In genomic region chr6:151451417-151451949, GRCh38 we compare ENCODE assay signal across 8 cellular contexts. TPM values are rescaled to one million over a fixed set of nuclear protein-coding genes. Genes with fewer than 3 reads are reported as not detected.
DNase-seq lines count a peak whose midpoint lies in the region; ATAC-seq and TF ChIP-seq lines count a peak whose summit lies in the region.

No MANE protein-coding gene starts in this region.

- no peaks in the 10 kb centered on the region for H3K27me3 ChIP-seq in kidney epithelial cell (ENCODE audit: control insufficient read depth, insufficient read depth, low read length)
- no peaks in the 10 kb centered on the region for H3K27me3 ChIP-seq in thoracic aorta (replicated peaks; ENCODE audit: insufficient read depth)

- H3K27ac ChIP-seq in thoracic aorta, result peak overlapping the region; percentile 61 to 79

- H3K4me3 ChIP-seq in kidney epithelial cell (ENCODE audit: low read depth, low read length) (peak overlapping the region; percentile 95), thoracic aorta (peak overlapping the region; percentile 100)

- H3K4me1 Mint-ChIP-seq in activated CD4-positive, alpha-beta T cell treated with anti-CD3 and anti-CD28 coated beads, Interleukin-2, amount 10 ng/mL, durations not matched to agents 24 days and 14 days, result peaks cover 38% of the 10 kb centered on the region

- H3K4me1 ChIP-seq in thoracic aorta (ENCODE audit: control insufficient read depth in 1 of 2, low read depth in 2 of 2), result peaks cover 25 to 33% of the 10 kb centered on the region in 2 donors

- H3K9me3 Mint-ChIP-seq in activated CD4-positive, alpha-beta T cell treated with anti-CD3 and anti-CD28 coated beads, Interleukin-2, amount 10 ng/mL, durations not matched to agents 24 days and 14 days, result peaks cover 4% of the 10 kb centered on the region
- no peaks in the 10 kb centered on the region for H3K9me3 Mint-ChIP-seq in activated naive CD4-positive, alpha-beta T cell treated with anti-CD3 and anti-CD28 coated beads, Interleukin-2, amount 50 U/mL, for 72 hours

- DNase-seq in activated CD4-positive, alpha-beta T cell treated with anti-CD3 and anti-CD28 coated beads, Interleukin-2, amount 10 ng/mL, durations not matched to agents 24 days and 14 days, result no peak
- DNase-seq in activated CD4-positive, alpha-beta T cell treated with anti-CD3 and anti-CD28 coated beads, Interleukin-2, amount 50 U/mL, for 4 hours, result no peak
- no peak for DNase-seq in activated naive CD4-positive, alpha-beta T cell treated with anti-CD3 and anti-CD28 coated beads, Interleukin-2, amount 50 U/mL, for 72 hours (ENCODE audit: low spot score in 2 of 2)
- DNase-seq in kidney epithelial cell (ENCODE audit: low read depth) (no peak), thoracic aorta (ENCODE audit: low spot score) (no peak), dedifferentiated amniotic fluid mesenchymal stem cell (ENCODE audit: extremely low spot score) (no peak), NCI-H2227 (lab: John Stamatoyannopoulos, UW; ENCODE audit: unreplicated experiment) (no peak)

- H3K4me3 Mint-ChIP-seq in activated CD4-positive, alpha-beta T cell treated with anti-CD3 and anti-CD28 coated beads, Interleukin-2, amount 10 ng/mL, durations not matched to agents 24 days and 14 days, result peak overlapping the region; percentile 97

- H3K36me3 ChIP-seq in kidney epithelial cell (ENCODE audit: control insufficient read depth, insufficient read depth, low read length), result no peaks in the 10 kb centered on the region
- no peaks in the 10 kb centered on the region for H3K36me3 ChIP-seq in thoracic aorta

- TF ChIP-seq CTCF in kidney epithelial cell (IDR thresholded peaks at IDR 0.05; ENCODE audit: insufficient read depth, low read length, poor library complexity, severe bottlenecking), result no peak
- no peak for TF ChIP-seq CTCF in thoracic aorta (IDR thresholded peaks at IDR 0.05)

- intact Hi-C loops in activated CD4-positive, alpha-beta T cell treated with anti-CD3 and anti-CD28 coated beads, Interleukin-2, amount 10 ng/mL, durations not matched to agents 24 days and 14 days (cut with micrococcal nuclease), result loop anchor here (5.0 to 10.0 kb wide), 2 partner anchors 723 to 1531 kb away; partner anchors contain the start of gene FBXO5

- no peaks in the 10 kb centered on the region for H3K9me3 ChIP-seq in thoracic aorta

- H3K36me3 Mint-ChIP-seq in activated CD4-positive, alpha-beta T cell treated with anti-CD3 and anti-CD28 coated beads, Interleukin-2, amount 10 ng/mL, durations not matched to agents 24 days and 14 days (ENCODE audit: low read depth), result peaks cover 16% of the 10 kb centered on the region
- H3K36me3 Mint-ChIP-seq in activated naive CD4-positive, alpha-beta T cell treated with anti-CD3 and anti-CD28 coated beads, Interleukin-2, amount 50 U/mL, for 72 hours, result peaks cover 14 to 15% of the 10 kb centered on the region in 2 donors

- peaks cover 3% of the 10 kb centered on the region for H3K27me3 Mint-ChIP-seq in activated CD4-positive, alpha-beta T cell treated with anti-CD3 and anti-CD28 coated beads, Interleukin-2, amount 10 ng/mL, durations not matched to agents 24 days and 14 days

- peak overlapping the region; percentile 96 for H3K27ac Mint-ChIP-seq in activated CD4-positive, alpha-beta T cell treated with anti-CD3 and anti-CD28 coated beads, Interleukin-2, amount 10 ng/mL, durations not matched to agents 24 days and 14 days
- peak overlapping the region; percentile 91 to 92 for H3K27ac Mint-ChIP-seq in activated naive CD4-positive, alpha-beta T cell treated with anti-CD3 and anti-CD28 coated beads, Interleukin-2, amount 50 U/mL, for 72 hours

- ATAC-seq in activated naive CD4-positive, alpha-beta T cell treated with anti-CD3 and anti-CD28 coated beads, Interleukin-2, amount 50 U/mL, for 72 hours, result no peak
- ATAC-seq in thoracic aorta (ENCODE audit: insufficient number of reproducible peaks, low FRiP score, low read depth) (no peak), GM21390 (IDR thresholded peaks at IDR 0.05; ENCODE audit: unreplicated experiment) (no peak)

RNA-seq across cellular contexts. Expression of gene RMND1, which starts 0.4 kb away (rescaled TPM):
- total RNA-seq in activated CD4-positive, alpha-beta T cell treated with anti-CD3 and anti-CD28 coated beads, Interleukin-2, amount 10 ng/mL, durations not matched to agents 24 days and 14 days, result 22.2 and 22.9 TPM in 2 replicates
- 10 to 100 TPM; 17.8 to 23.4 TPM for total RNA-seq in activated naive CD4-positive, alpha-beta T cell treated with anti-CD3 and anti-CD28 coated beads, Interleukin-2, amount 50 U/mL, for 72 hours
- 49.2 and 59.8 TPM in 2 replicates for total RNA-seq in kidney epithelial cell
- total RNA-seq in thoracic aorta, result 10 to 100 TPM; 20.7 to 21.2 TPM

RNA-seq across cellular contexts. Expression of gene CCDC170, which starts 42.3 kb away (rescaled TPM):
- not detected in 2 replicates for total RNA-seq in activated CD4-positive, alpha-beta T cell treated with anti-CD3 and anti-CD28 coated beads, Interleukin-2, amount 10 ng/mL, durations not matched to agents 24 days and 14 days
- not detected for total RNA-seq in activated naive CD4-positive, alpha-beta T cell treated with anti-CD3 and anti-CD28 coated beads, Interleukin-2, amount 50 U/mL, for 72 hours
- 0.14 TPM in 1 of 2 replicates, not detected in the other for total RNA-seq in kidney epithelial cell
- 1 to 10 TPM in 1 of 2 donors, under 1 TPM in 1; 0.81 to 1.5 TPM for total RNA-seq in thoracic aorta
